21 cellular contexts compared by ENCODE assay signal in genomic region chr10:120719333-120719732, GRCh38.
DNase-seq lines count a peak whose midpoint lies in the region; ATAC-seq and TF ChIP-seq lines count a peak whose summit lies in the region.
"Had no signal": no experiment of that assay in that cellular context is flagged by ENCODE, and none has a peak within 500 bp of the region (broad histone marks: within the 10 kb centered on the region; RNA-seq: fewer than 3 reads in every experiment).

No MANE protein-coding gene starts in this region.

- no peak for DNase-seq in endothelial cell (ENCODE audit: low spot score)
- no peak for DNase-seq in putamen (ENCODE audit: low spot score)
- no peak for DNase-seq in Caco-2
- DNase-seq: activated CD4-positive, alpha-beta T cell treated with anti-CD3 and anti-CD28 coated beads, Interleukin-2, amount 50 U/mL, for 4 hours; activated T-cell treated with anti-CD3 and anti-CD28 coated beads, Interleukin-2, amount 50 U/mL, for 24 hours; BE2C; foreskin melanocyte; GDM1; H7; Karpas-422; kidney glomerular epithelial cell; NCI-H1436 treated with DMSO at 0.1 percent for 48 hours; stimulated activated naive CD4-positive, alpha-beta T cell treated with Interleukin-2 at 50 U/mL for 16 hours; trophoblast cell had no signal

- H3K9me3 Mint-ChIP-seq in stimulated activated memory B cell treated with anti-CD40 and anti-IgM and Interleukin-4, amounts not matched to agents 10 μg/mL and 1 μg/mL and 100 μg/mL, for 72 hours: no peaks in the 10 kb centered on the region
- H3K9me3 Mint-ChIP-seq in endothelial cell (ENCODE audit: unreplicated experiment): no peaks in the 10 kb centered on the region
- no peaks in the 10 kb centered on the region for H3K9me3 Mint-ChIP-seq in Caco-2 (ENCODE audit: unreplicated experiment)
- H3K9me3 Mint-ChIP-seq: activated T-cell treated with anti-CD3 and anti-CD28 coated beads, Interleukin-2, amount 50 U/mL, for 24 hours; neural progenitor cell had no signal

- H3F3A ChIP-seq in Loucy (ENCODE audit: low read depth): no peaks in the 10 kb centered on the region

- H3K27ac Mint-ChIP-seq in stimulated activated memory B cell treated with anti-CD40 and anti-IgM and Interleukin-4, amounts not matched to agents 10 μg/mL and 1 μg/mL and 100 μg/mL, for 72 hours: no peak overlapping the region
- H3K27ac Mint-ChIP-seq in endothelial cell (ENCODE audit: unreplicated experiment) (no peak overlapping the region), Caco-2 (ENCODE audit: unreplicated experiment) (no peak overlapping the region)
- H3K27ac Mint-ChIP-seq: activated naive CD8-positive, alpha-beta T cell; activated T-cell treated with anti-CD3 and anti-CD28 coated beads, Interleukin-2, amount 50 U/mL, for 24 hours; brain; neural progenitor cell had no signal

- TF ChIP-seq CTCF in Loucy (conservative IDR thresholded peaks at IDR 0.05; ENCODE audit: low read length): no peak
- no peak for TF ChIP-seq CTCF in endothelial cell (IDR thresholded peaks at IDR 0.05; ENCODE audit: unreplicated experiment)
- no peak for TF ChIP-seq CTCF in Caco-2 (IDR thresholded peaks at IDR 0.05; ENCODE audit: insufficient read depth in 1 of 2, low read depth in 1 of 2, low read length in 1 of 2, severe bottlenecking in 1 of 2, unreplicated experiment in 1 of 2)

- no TSS peak for BruUV-seq in Caco-2 (replicated peaks; lab: Mats Ljungman, UMichigan)

- intact Hi-C loops in Caco-2 (cut with micrococcal nuclease; ENCODE audit: unreplicated experiment): no loop called here

- H4K20me1 ChIP-seq in Loucy (ENCODE audit: insufficient read depth, low read length, poor library complexity, severe bottlenecking): no peaks in the 10 kb centered on the region

- peak overlapping the region; percentile 15 for H3K4me3 ChIP-seq in Loucy (ENCODE audit: low read length, poor library complexity, severe bottlenecking)
- no peak overlapping the region for H3K4me3 ChIP-seq in Caco-2 (ENCODE audit: low read depth, low read length)
- H3K4me3 ChIP-seq: neural progenitor cell had no signal

- H3K36me3 ChIP-seq in Loucy (ENCODE audit: insufficient read depth, low read length) (no peaks in the 10 kb centered on the region), Caco-2 (ENCODE audit: control insufficient read depth, insufficient read depth, low read length) (no peaks in the 10 kb centered on the region)
- H3K36me3 ChIP-seq: BE2C, neural progenitor cell had no signal

- H3K9ac ChIP-seq in Loucy (ENCODE audit: low read depth, low read length, poor library complexity, severe bottlenecking): no peak overlapping the region
- H3K9ac ChIP-seq: neural progenitor cell had no signal

- POLR2A ChIA-PET in Caco-2 (lab: Charles Lee): no interaction called here

- no peak overlapping the region for H3K4me3 Mint-ChIP-seq in stimulated activated memory B cell treated with anti-CD40 and anti-IgM and Interleukin-4, amounts not matched to agents 10 μg/mL and 1 μg/mL and 100 μg/mL, for 72 hours
- no peak overlapping the region for H3K4me3 Mint-ChIP-seq in endothelial cell (ENCODE audit: unreplicated experiment)
- H3K4me3 Mint-ChIP-seq in Caco-2 (ENCODE audit: unreplicated experiment): no peak overlapping the region
- H3K4me3 Mint-ChIP-seq: activated naive CD8-positive, alpha-beta T cell; activated T-cell treated with anti-CD3 and anti-CD28 coated beads, Interleukin-2, amount 50 U/mL, for 24 hours; brain; neural progenitor cell had no signal

- no peaks in the 10 kb centered on the region for H3K9me3 ChIP-seq in Loucy (ENCODE audit: insufficient read depth, low read depth, low read length)
- no peaks in the 10 kb centered on the region for H3K9me3 ChIP-seq in Caco-2
- H3K9me3 ChIP-seq: BE2C had no signal

- H3K4me1 ChIP-seq in Loucy (ENCODE audit: insufficient read depth, low read length, poor library complexity, severe bottlenecking) (peaks cover 30% of the 10 kb centered on the region), Caco-2 (no peaks in the 10 kb centered on the region)
- H3K4me1 ChIP-seq: BE2C had no signal

- H3K27me3 ChIP-seq in Loucy (ENCODE audit: insufficient read depth, low read length, poor library complexity, severe bottlenecking) (no peaks in the 10 kb centered on the region), Caco-2 (replicated peaks; ENCODE audit: control insufficient read depth, insufficient read depth, low read length) (peaks cover 1% of the 10 kb centered on the region)
- H3K27me3 ChIP-seq: BE2C, neural progenitor cell had no signal

- no peak overlapping the region for H2AFZ ChIP-seq in Loucy (ENCODE audit: low read length)
- H2AFZ ChIP-seq: neural progenitor cell had no signal

- no peaks in the 10 kb centered on the region for H3K36me3 Mint-ChIP-seq in stimulated activated memory B cell treated with anti-CD40 and anti-IgM and Interleukin-4, amounts not matched to agents 10 μg/mL and 1 μg/mL and 100 μg/mL, for 72 hours
- no peaks in the 10 kb centered on the region for H3K36me3 Mint-ChIP-seq in endothelial cell (ENCODE audit: low read depth, unreplicated experiment)
- no peaks in the 10 kb centered on the region for H3K36me3 Mint-ChIP-seq in Caco-2 (ENCODE audit: insufficient read depth, unreplicated experiment)
- H3K36me3 Mint-ChIP-seq: activated naive CD8-positive, alpha-beta T cell; brain; neural progenitor cell had no signal

- CTCF ChIA-PET in Caco-2 (lab: Charles Lee): no interaction called here

- no peaks in the 10 kb centered on the region for H3K27me3 Mint-ChIP-seq in stimulated activated memory B cell treated with anti-CD40 and anti-IgM and Interleukin-4, amounts not matched to agents 10 μg/mL and 1 μg/mL and 100 μg/mL, for 72 hours
- peaks cover 2% of the 10 kb centered on the region for H3K27me3 Mint-ChIP-seq in endothelial cell (ENCODE audit: unreplicated experiment)
- H3K27me3 Mint-ChIP-seq in Caco-2 (ENCODE audit: insufficient read depth, unreplicated experiment): peaks cover 6% of the 10 kb centered on the region
- H3K27me3 Mint-ChIP-seq: activated naive CD8-positive, alpha-beta T cell; activated T-cell treated with anti-CD3 and anti-CD28 coated beads, Interleukin-2, amount 50 U/mL, for 24 hours; brain had no signal

- peak overlapping the region; percentile 59 for H3K4me2 ChIP-seq in Loucy (ENCODE audit: low read depth, low read length, poor library complexity, severe bottlenecking)
- H3K4me2 ChIP-seq: neural progenitor cell had no signal

- peak; percentile 90 for ATAC-seq in GM21367 (IDR thresholded peaks at IDR 0.05; ENCODE audit: unreplicated experiment)
- ATAC-seq in HG02938 (IDR thresholded peaks at IDR 0.05; ENCODE audit: unreplicated experiment): peak; percentile 75
- peak; percentile 31 for ATAC-seq in stimulated activated memory B cell treated with anti-CD40 and anti-IgM and Interleukin-4, amounts not matched to agents 10 μg/mL and 1 μg/mL and 100 μg/mL, for 72 hours

- H3K9me2 ChIP-seq in Loucy (replicated peaks; ENCODE audit: low read depth, low read length): no peaks in the 10 kb centered on the region

- no peaks in the 10 kb centered on the region for H3K79me2 ChIP-seq in Loucy (ENCODE audit: insufficient read depth, low read length)

- peaks cover 5% of the 10 kb centered on the region for H3K4me1 Mint-ChIP-seq in stimulated activated memory B cell treated with anti-CD40 and anti-IgM and Interleukin-4, amounts not matched to agents 10 μg/mL and 1 μg/mL and 100 μg/mL, for 72 hours
- H3K4me1 Mint-ChIP-seq in endothelial cell (ENCODE audit: unreplicated experiment) (no peaks in the 10 kb centered on the region), Caco-2 (ENCODE audit: low read depth, unreplicated experiment) (no peaks in the 10 kb centered on the region)
- H3K4me1 Mint-ChIP-seq: brain had no signal

Comparison
In these comparisons a context has a peak if more than half of its experiments do, and no peak if none do; other contexts are left out.
1. ATAC-seq: peak in every context shown above with its lines; median percentile 90 in GM21367; 75 in HG02938; 31 in stimulated activated memory B cell treated with anti-CD40 and anti-IgM and Interleukin-4, amounts not matched to agents 10 μg/mL and 1 μg/mL and 100 μg/mL, for 72 hours.